In genomic region chr1:161314201-161314981, GRCh38 we compare ENCODE assay signal across 8 cellular contexts. TPM values are rescaled to one million over a fixed set of nuclear protein-coding genes. Genes with fewer than 3 reads are reported as not detected.
DNase-seq lines count a peak whose midpoint lies in the region; ATAC-seq and TF ChIP-seq lines count a peak whose summit lies in the region.

SDHC (plus strand) TSS chr1:161314381; CDS start chr1:161314406, 25 bp downstream.

- H3K4me1 Mint-ChIP-seq in activated CD8-positive, alpha-beta memory T cell treated with anti-CD3 and anti-CD28 coated beads, Interleukin-2, amount 10 ng/mL, durations not matched to agents 7 days and 5 days, result peaks cover 24% of the 10 kb centered on the region
- H3K4me1 Mint-ChIP-seq in endodermal cell, result peaks cover 21% of the 10 kb centered on the region

- no peaks in the 10 kb centered on the region for H3K27me3 Mint-ChIP-seq in activated CD8-positive, alpha-beta memory T cell treated with anti-CD3 and anti-CD28 coated beads, Interleukin-2, amount 10 ng/mL, durations not matched to agents 7 days and 5 days
- H3K27me3 Mint-ChIP-seq in endodermal cell (ENCODE audit: insufficient read depth), result peaks cover 4% of the 10 kb centered on the region

- no peak within 1 kb of the TSS for H2BK15ac ChIP-seq in mesendoderm (replicated peaks; ENCODE audit: low read depth)

- no peaks in the 10 kb centered on the region for H3K9me3 Mint-ChIP-seq in activated CD8-positive, alpha-beta memory T cell treated with anti-CD3 and anti-CD28 coated beads, Interleukin-2, amount 10 ng/mL, durations not matched to agents 7 days and 5 days (ENCODE audit: low read depth)
- H3K9me3 Mint-ChIP-seq in endodermal cell, result no peaks in the 10 kb centered on the region

- peak within 1 kb of the TSS; percentile 87 for H3K4me3 Mint-ChIP-seq in activated CD8-positive, alpha-beta memory T cell treated with anti-CD3 and anti-CD28 coated beads, Interleukin-2, amount 10 ng/mL, durations not matched to agents 7 days and 5 days
- peak within 1 kb of the TSS; percentile 98 for H3K4me3 Mint-ChIP-seq in endodermal cell

- no peak within 1 kb of the TSS for H3K4ac ChIP-seq in mesendoderm (ENCODE audit: low read depth, low read length)

- H3K9ac ChIP-seq in endodermal cell (ENCODE audit: extremely low read depth, low read length, poor library complexity, severe bottlenecking), result peak within 1 kb of the TSS; percentile 98
- H3K9ac ChIP-seq in mesendoderm (ENCODE audit: low read length), result peak within 1 kb of the TSS; percentile 92

- no peak within 1 kb of the TSS for H2BK5ac ChIP-seq in mesendoderm (ENCODE audit: low read length)

- no peaks in the 10 kb centered on the region for H3K27me3 ChIP-seq in endodermal cell (ENCODE audit: control insufficient read depth, insufficient read depth, low read length, poor library complexity, severe bottlenecking)
- H3K27me3 ChIP-seq in mesendoderm (ENCODE audit: insufficient read depth, low read length, poor library complexity), result no peaks in the 10 kb centered on the region

- H3K36me3 Mint-ChIP-seq in activated CD8-positive, alpha-beta memory T cell treated with anti-CD3 and anti-CD28 coated beads, Interleukin-2, amount 10 ng/mL, durations not matched to agents 7 days and 5 days, result peaks cover 2% of the 10 kb centered on the region
- peaks cover 6% of the 10 kb centered on the region for H3K36me3 Mint-ChIP-seq in endodermal cell (ENCODE audit: low read depth)

- H3K9me3 ChIP-seq in endodermal cell (ENCODE audit: control insufficient read depth, low read length), result no peaks in the 10 kb centered on the region

- H3K4me2 ChIP-seq in mesendoderm (ENCODE audit: low read length), result peak within 1 kb of the TSS; percentile 81

- peak within 1 kb of the TSS; percentile 95 for H3K27ac Mint-ChIP-seq in activated CD8-positive, alpha-beta memory T cell treated with anti-CD3 and anti-CD28 coated beads, Interleukin-2, amount 10 ng/mL, durations not matched to agents 7 days and 5 days
- H3K27ac Mint-ChIP-seq in endodermal cell, result peak within 1 kb of the TSS; percentile 100

- peaks cover 6% of the 10 kb centered on the region for H3K79me2 ChIP-seq in mesendoderm (ENCODE audit: control insufficient read depth, insufficient read depth, low read length)

- H3K4me3 ChIP-seq in endodermal cell (ENCODE audit: low read length) (peak within 1 kb of the TSS; percentile 89), mesendoderm (ENCODE audit: low read length) (peak within 1 kb of the TSS; percentile 86)

- H3K27ac ChIP-seq in endodermal cell (ENCODE audit: low read depth, low read length) (peak within 1 kb of the TSS; percentile 77), mesendoderm (ENCODE audit: low read depth, low read length) (peak within 1 kb of the TSS; percentile 80)

- no peak within 1 kb of the TSS for H4K5ac ChIP-seq in mesendoderm (ENCODE audit: low read length)

- H2BK120ac ChIP-seq in mesendoderm (ENCODE audit: low read depth, low read length), result no peak within 1 kb of the TSS

- peak within 1 kb of the TSS; percentile 97 for H4K8ac ChIP-seq in mesendoderm (ENCODE audit: low read depth, low read length)

- peaks cover 3% of the 10 kb centered on the region for H3K79me1 ChIP-seq in mesendoderm (ENCODE audit: low read length)

- peak; percentile 72 for TF ChIP-seq CTCF in endodermal cell (conservative IDR thresholded peaks at IDR 0.05)

- CTCF ChIA-PET in activated CD8-positive, alpha-beta memory T cell treated with anti-CD3 and anti-CD28 coated beads, Interleukin-2, amount 10 ng/mL, durations not matched to agents 7 days and 5 days (lab: Charles Lee), result interaction anchor here (0.8 to 2.7 kb wide), 11 partner anchors 8 to 128 kb away, joined by 3 to 20 read pairs (median 3); partner anchors contain the start of gene TOMM40L

- no peak within 1 kb of the TSS for H3K23ac ChIP-seq in mesendoderm (ENCODE audit: low read length)

- H3K4me1 ChIP-seq in endodermal cell (ENCODE audit: control insufficient read depth, insufficient read depth, low read length), result no peaks in the 10 kb centered on the region
- peaks cover 2% of the 10 kb centered on the region for H3K4me1 ChIP-seq in mesendoderm (ENCODE audit: control insufficient read depth, low read depth, low read length)

- DNase-seq in COR-L47 (lab: John Stamatoyannopoulos, UW) (peak; percentile 72), HT-29 (ENCODE audit: low spot score) (peak; percentile 86), NOMO-1 treated with DMSO at 0.1 percent for 48 hours (lab: John Stamatoyannopoulos, UW; ENCODE audit: unreplicated experiment) (peak; percentile 85), endodermal cell (peak; percentile 97), mesendoderm (peak; percentile 96)
- peak; percentile 93 for DNase-seq in activated CD8-positive, alpha-beta memory T cell treated with anti-CD3 and anti-CD28 coated beads, Interleukin-2, amount 10 ng/mL, durations not matched to agents 7 days and 5 days
- peak; percentile 80 for DNase-seq in stimulated activated CD8-positive, alpha-beta memory T cell treated with anti-CD3 and anti-CD28 coated beads, Interleukin-15, amount 100 ng/mL, for 1 hour (ENCODE audit: low read depth)

- peak; percentile 91 for ATAC-seq in GM19467 (IDR thresholded peaks at IDR 0.05; ENCODE audit: unreplicated experiment)
- peak; percentile 99 for ATAC-seq in activated CD8-positive, alpha-beta memory T cell treated with anti-CD3 and anti-CD28 coated beads, Interleukin-2, amount 10 ng/mL, durations not matched to agents 7 days and 5 days

- H3K56ac ChIP-seq in mesendoderm (ENCODE audit: low read length), result peak within 1 kb of the TSS; percentile 95

- no peak within 1 kb of the TSS for H2AK5ac ChIP-seq in mesendoderm (ENCODE audit: low read length)

- peak within 1 kb of the TSS; percentile 82 for H3K18ac ChIP-seq in mesendoderm (ENCODE audit: low read length)

- H3K36me3 ChIP-seq in endodermal cell (ENCODE audit: control insufficient read depth, insufficient read depth, low read length), result peaks cover 7% of the 10 kb centered on the region
- H3K36me3 ChIP-seq in mesendoderm (ENCODE audit: control insufficient read depth, insufficient read depth, low read length), result no peaks in the 10 kb centered on the region

- 0% methylated on average over 18 to 45 of the region's 45 CpGs for WGBS in endodermal cell (ENCODE audit: insufficient coverage in 1 of 2, insufficient read length in 1 of 2), 2 experiments
- no CpG with 5 or more reads among the region's 45 CpGs for WGBS in mesendoderm (ENCODE audit: extremely low coverage, insufficient coverage, low lambda C conversion rate)

RNA-seq across cellular contexts. Expression of gene SDHC, which starts in this region (rescaled TPM):
- 16.6 and 17.1 TPM in 2 replicates for total RNA-seq in HT-29 (2014; rRNA removed; shearing (Covaris generic))
- total RNA-seq in activated CD8-positive, alpha-beta memory T cell treated with anti-CD3 and anti-CD28 coated beads, Interleukin-2, amount 10 ng/mL, durations not matched to agents 7 days and 5 days, result 100 to 1,000 TPM; 144 to 173 TPM
- 100 to 1,000 TPM; 270 to 296 TPM for total RNA-seq in endodermal cell
- polyA plus RNA-seq in endodermal cell (2013, experiment 1 of 2), result 206 TPM
- 181 TPM for polyA plus RNA-seq in endodermal cell (2013, experiment 2 of 2)
- polyA plus RNA-seq in mesendoderm (2013, experiment 1 of 2), result 110 TPM
- polyA plus RNA-seq in mesendoderm (2013, experiment 2 of 2), result 113 TPM

Comparison
In these comparisons a context has a peak if more than half of its experiments do, and no peak if none do; other contexts are left out.
1. Peak in every context shown above with its lines: DNase-seq, ATAC-seq, H3K4me3 ChIP-seq and H3K27ac ChIP-seq.